9 cellular contexts compared by ENCODE assay signal in genomic region chr1:211378844-211379243, GRCh38.
DNase-seq lines count a peak whose midpoint lies in the region; ATAC-seq, FAIRE-seq and TF ChIP-seq lines count a peak whose summit lies in the region.
"Had no signal": no experiment of that assay in that cellular context is flagged by ENCODE, and none has a peak within 500 bp of the region (broad histone marks: within the 10 kb centered on the region; RNA-seq: fewer than 3 reads in every experiment).

No MANE protein-coding gene starts in this region.

- H3K4me3 ChIP-seq in epithelial cell of esophagus (ENCODE audit: low read length) (no peak overlapping the region), rectal smooth muscle tissue (ENCODE audit: low read length) (no peak overlapping the region)
- H3K4me3 ChIP-seq: GM23338 had no signal

- POLR2A ChIA-PET in GM10248 (lab: Yijun Ruan, JAX): no interaction called here

- DNase-seq in GM04503 (ENCODE audit: low read depth): peak; percentile 82
- peak; percentile 62 for DNase-seq in RCC 7860 (ENCODE audit: low spot score)
- peak; percentile 75 for DNase-seq in epithelial cell of esophagus (ENCODE audit: low read depth)
- no peak for DNase-seq in GM10248 (ENCODE audit: extremely low spot score)
- no peak for DNase-seq in NCI-H1436 treated with DMSO at 0.1 percent for 48 hours (lab: John Stamatoyannopoulos, UW)
- DNase-seq: effector memory CD8-positive, alpha-beta T cell had no signal

- no peak for TF ChIP-seq CTCF in epithelial cell of esophagus (IDR thresholded peaks at IDR 0.05; ENCODE audit: insufficient read depth, low read depth, low read length, missing control alignments)
- no peak for TF ChIP-seq CTCF in GM10248 (IDR thresholded peaks at IDR 0.05; ENCODE audit: control extremely low read depth, extremely low read depth, low read depth, missing control alignments)

- no peaks in the 10 kb centered on the region for H3K27me3 ChIP-seq in rectal smooth muscle tissue (ENCODE audit: control insufficient read depth, insufficient read depth, low read length)

- no peaks in the 10 kb centered on the region for H3K36me3 ChIP-seq in rectal smooth muscle tissue (ENCODE audit: control insufficient read depth, insufficient read depth, low read length)

- peak overlapping the region; percentile 8 for H3K27ac ChIP-seq in rectal smooth muscle tissue (ENCODE audit: low read depth, low read length)

- FAIRE-seq in RCC 7860 (lab: Jason Lieb, UNC): peak; percentile 84

- no peak overlapping the region for H3K9ac ChIP-seq in rectal smooth muscle tissue (ENCODE audit: low read length)

- CTCF ChIA-PET in GM10248 (lab: Yijun Ruan, JAX): interaction anchor here (0.7 kb wide), 1 partner anchor 18 kb away, joined by 3 read pairs; no protein-coding TSS in a partner anchor

- peaks cover 2% of the 10 kb centered on the region for H3K4me1 ChIP-seq in rectal smooth muscle tissue (ENCODE audit: control insufficient read depth, insufficient read depth, low read length)

- no peak for ATAC-seq in HG03439 (IDR thresholded peaks at IDR 0.05; ENCODE audit: unreplicated experiment)
- ATAC-seq: effector memory CD8-positive, alpha-beta T cell; GM23338 had no signal

Comparison
In these comparisons a context has a peak if more than half of its experiments do, and no peak if none do; other contexts are left out.
1. DNase-seq: peak in GM04503 (single experiment), RCC 7860 (single experiment) and epithelial cell of esophagus (single experiment); none in GM10248 (single experiment) and NCI-H1436 treated with DMSO at 0.1 percent for 48 hours (single experiment).